ENCODE assay signal across 8 cellular contexts in the genomic region with DNA sequence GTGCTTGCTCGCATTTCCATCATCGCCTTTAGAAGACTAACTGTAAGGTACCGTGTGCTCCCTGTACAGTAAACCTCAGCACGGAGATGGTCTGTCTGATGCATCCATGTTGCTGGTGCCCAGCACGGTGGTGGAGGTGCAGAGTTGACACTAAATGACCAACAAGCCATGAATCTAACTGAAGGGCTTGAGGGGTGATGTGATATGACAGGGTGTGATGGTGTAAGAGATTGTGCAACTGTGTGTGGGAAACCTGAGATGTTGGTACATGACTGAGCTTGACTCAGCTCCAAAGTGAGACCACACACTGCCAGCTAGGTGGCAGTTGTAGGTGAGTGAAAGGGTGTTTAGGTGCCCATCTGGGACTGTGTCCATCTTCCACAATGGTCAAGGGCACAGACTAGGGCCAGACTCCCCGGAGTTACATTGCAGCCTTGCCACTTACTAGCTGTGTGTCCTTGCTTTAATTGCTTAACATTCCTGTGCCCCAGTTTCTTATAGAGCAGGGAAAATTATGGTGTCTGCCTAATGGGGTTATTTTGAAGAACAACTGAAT. TPM values are rescaled to one million over a fixed set of nuclear protein-coding genes. Genes with fewer than 3 reads are reported as not detected.
A peak's percentile ranks its signal among the peaks of the same experiment; 100 is the strongest.
DNase-seq lines count a peak whose midpoint lies in the region; ATAC-seq and TF ChIP-seq lines count a peak whose summit lies in the region.

No MANE protein-coding gene starts in this region.

- no peak for ATAC-seq in GM21786 (IDR thresholded peaks at IDR 0.05; ENCODE audit: unreplicated experiment)

- H3K4me1 Mint-ChIP-seq in endothelial cell (ENCODE audit: unreplicated experiment) = peaks cover 63% of the 10 kb centered on the region

- H3K27me3 Mint-ChIP-seq in endothelial cell (ENCODE audit: unreplicated experiment) = peaks cover 24% of the 10 kb centered on the region

- no peak for TF ChIP-seq CTCF in endothelial cell (IDR thresholded peaks at IDR 0.05; ENCODE audit: unreplicated experiment)

- peak overlapping the region; percentile 79 for H3K4me3 Mint-ChIP-seq in endothelial cell (ENCODE audit: unreplicated experiment)

- peaks cover 73% of the 10 kb centered on the region for H3K36me3 Mint-ChIP-seq in endothelial cell (ENCODE audit: low read depth, unreplicated experiment)

- H3K9me3 Mint-ChIP-seq in endothelial cell (ENCODE audit: unreplicated experiment) = no peaks in the 10 kb centered on the region

- peak; percentile 51 for DNase-seq in GF-D8 (lab: John Stamatoyannopoulos, UW)
- DNase-seq in NOMO-1 treated with dmso at 0.1 percent for 144 hours (lab: John Stamatoyannopoulos, UW; ENCODE audit: unreplicated experiment) = peak; percentile 73
- no peak for DNase-seq in endothelial cell (ENCODE audit: low spot score)
- peak; percentile 94 for DNase-seq in renal cortical epithelial cell (ENCODE audit: low read depth)
- DNase-seq in stimulated activated CD4-positive, alpha-beta T cell treated with anti-CD3 and anti-CD28 coated beads, Interleukin-1b, Interleukin-23, amount 100 ng/mL, for 48 hours = no peak
- no peak for DNase-seq in HuH-7.5 (ENCODE audit: low spot score)
- no peak for DNase-seq in DMS 273 treated with DMSO at 0.1 percent for 48 hours (lab: John Stamatoyannopoulos, UW)

- peak overlapping the region; percentile 45 for H3K27ac Mint-ChIP-seq in endothelial cell (ENCODE audit: unreplicated experiment)

RNA-seq across cellular contexts. Expression of gene SLC2A1, which starts 21.4 kb away (rescaled TPM):
- total RNA-seq in endothelial cell (ENCODE audit: unreplicated experiment) (511 TPM), renal cortical epithelial cell (413 and 578 TPM in 2 replicates)

Comparison
In these comparisons a context has a peak if more than half of its experiments do, and no peak if none do; other contexts are left out.
1. DNase-seq: peak in GF-D8 (single experiment), NOMO-1 treated with dmso at 0.1 percent for 144 hours (single experiment) and renal cortical epithelial cell (single experiment); none in endothelial cell (single experiment), stimulated activated CD4-positive, alpha-beta T cell treated with anti-CD3 and anti-CD28 coated beads, Interleukin-1b, Interleukin-23, amount 100 ng/mL, for 48 hours (single experiment), HuH-7.5 (single experiment) and DMS 273 treated with DMSO at 0.1 percent for 48 hours (single experiment).